9 cellular contexts compared by ENCODE assay signal in the genomic region with DNA sequence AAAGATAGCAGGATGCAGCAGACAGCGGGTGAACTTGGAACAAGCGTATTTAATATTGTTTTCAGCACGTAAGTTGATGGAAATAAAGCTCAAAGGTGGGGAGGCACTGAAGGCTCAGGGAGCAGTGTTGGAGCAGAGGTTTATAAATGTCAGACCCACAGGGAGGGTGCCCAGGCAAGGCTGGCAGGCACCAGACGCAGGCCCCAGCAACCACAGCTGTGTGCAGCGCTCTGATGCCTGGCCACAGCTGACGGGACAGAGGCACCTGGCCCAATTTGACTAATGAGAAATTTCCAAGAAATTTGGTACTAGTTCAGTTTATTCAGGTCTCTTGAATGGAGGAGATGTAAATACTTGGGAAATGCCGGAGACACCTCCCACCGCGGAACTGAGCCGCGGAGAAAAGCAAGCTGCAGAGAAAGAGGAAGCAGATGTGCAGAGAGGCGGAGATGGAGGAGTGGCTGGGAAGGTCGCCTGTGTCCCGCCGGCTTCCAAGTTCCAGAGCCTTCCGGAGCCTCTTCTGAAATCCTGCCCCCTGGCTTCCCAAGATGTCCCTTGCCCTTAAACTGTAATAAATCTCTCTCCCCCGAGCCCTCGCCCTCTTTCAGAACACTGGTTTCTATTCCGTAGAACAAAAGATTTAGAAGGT. TPM values are rescaled to one million over a fixed set of nuclear protein-coding genes. Genes with fewer than 3 reads are reported as not detected.
A peak's percentile ranks its signal among the peaks of the same experiment; 100 is the strongest.
DNase-seq lines count a peak whose midpoint lies in the region; ATAC-seq lines count a peak whose summit lies in the region.
"Had no signal": no experiment of that assay in that cellular context is flagged by ENCODE, and none has a peak within 500 bp of the region (broad histone marks: within the 10 kb centered on the region; RNA-seq: fewer than 3 reads in every experiment).

No MANE protein-coding gene starts in this region.

- no peak overlapping the region for H3K18ac ChIP-seq in trophoblast cell (ENCODE audit: low read length)

- H2BK5ac ChIP-seq in trophoblast cell (ENCODE audit: low read depth, low read length, poor library complexity), result no peak overlapping the region

- H3K27me3 ChIP-seq in trophoblast cell (ENCODE audit: insufficient read depth, low read length), result no peaks in the 10 kb centered on the region

- H3K79me1 ChIP-seq in trophoblast cell (ENCODE audit: low read length), result no peaks in the 10 kb centered on the region

- H3K14ac ChIP-seq in trophoblast cell (ENCODE audit: low read length), result no peak overlapping the region

- no peak for ATAC-seq in HG03342 (IDR thresholded peaks at IDR 0.05; ENCODE audit: unreplicated experiment)
- ATAC-seq in HG03571 (IDR thresholded peaks at IDR 0.05; ENCODE audit: unreplicated experiment), result no peak
- ATAC-seq: left colon had no signal

- H3K23ac ChIP-seq in trophoblast cell (ENCODE audit: low read length), result no peak overlapping the region

- H2AFZ ChIP-seq in trophoblast cell (ENCODE audit: insufficient read depth, low read length, poor library complexity), result no peak overlapping the region

- no peak overlapping the region for H3K9ac ChIP-seq in trophoblast cell (ENCODE audit: low read length)

- H2BK12ac ChIP-seq in trophoblast cell (ENCODE audit: low read length), result no peak overlapping the region

- peaks cover 0 to 4% of the 10 kb centered on the region in 2 experiments for H3K4me1 ChIP-seq in trophoblast cell (ENCODE audit: control insufficient read depth in 1 of 2, insufficient read depth in 2 of 2, low read length in 2 of 2)

- H3K79me2 ChIP-seq in trophoblast cell (ENCODE audit: control insufficient read depth, insufficient read depth, low read length, poor library complexity), result no peaks in the 10 kb centered on the region

- peaks cover 1% of the 10 kb centered on the region for H3K9me3 ChIP-seq in trophoblast cell (ENCODE audit: insufficient read depth, low read depth, low read length)

- no peak overlapping the region for H3K4ac ChIP-seq in trophoblast cell (ENCODE audit: low read depth, low read length)

- intact Hi-C loops in head of caudate nucleus (cut with DNase I), result no loop called here

- no peaks in the 10 kb centered on the region for H3K36me3 ChIP-seq in trophoblast cell (ENCODE audit: control insufficient read depth in 1 of 2, insufficient read depth in 2 of 2, low read length in 2 of 2)

- H3K4me2 ChIP-seq in trophoblast cell (ENCODE audit: low read length), result peak overlapping the region; percentile 60

- peak; percentile 2 for DNase-seq in ELR (ENCODE audit: low read depth)
- peak; percentile 9 for DNase-seq in NOMO-1 treated with dmso at 0.1 percent for 144 hours (lab: John Stamatoyannopoulos, UW; ENCODE audit: unreplicated experiment)
- peak; percentile 11 to 71 (median 39) for DNase-seq in head of caudate nucleus
- no peak for DNase-seq in trophoblast cell
- DNase-seq in stimulated activated CD4-positive, alpha-beta T cell treated with anti-CD3 and anti-CD28 coated beads, Interleukin-15, amount 100 ng/mL, for 24 hours, result no peak
- DNase-seq in COLO829 (ENCODE audit: low spot score), result no peak

- no peak overlapping the region for H3K27ac ChIP-seq in trophoblast cell (ENCODE audit: low read depth, low read length)

- peak overlapping the region; percentile 31 for H3K4me3 ChIP-seq in trophoblast cell (ENCODE audit: low read depth, low read length)

- no peak overlapping the region for H2BK120ac ChIP-seq in trophoblast cell (ENCODE audit: insufficient read depth, low read length, poor library complexity)

- H2AK5ac ChIP-seq in trophoblast cell (ENCODE audit: low read length), result no peak overlapping the region

- H4K91ac ChIP-seq in trophoblast cell (ENCODE audit: low read depth, low read length), result no peak overlapping the region

- H4K8ac ChIP-seq in trophoblast cell (ENCODE audit: low read depth, low read length), result no peak overlapping the region

- H4K12ac ChIP-seq in trophoblast cell (ENCODE audit: low read depth, low read length), result no peak overlapping the region

- no CpG with 5 or more reads among the region's 19 CpGs for WGBS in trophoblast cell (ENCODE audit: extremely low coverage, insufficient coverage, insufficient read length)

RNA-seq across cellular contexts. Expression of a gene that starts 38.3 kb away (rescaled TPM):
- polyA plus RNA-seq in trophoblast cell (2013), result 0.05 and 0.07 TPM in 2 replicates

Comparison
In these comparisons a context has a peak if more than half of its experiments do, and no peak if none do; other contexts are left out.
1. DNase-seq: peak in ELR (single experiment), NOMO-1 treated with dmso at 0.1 percent for 144 hours (single experiment) and head of caudate nucleus (42 of 42); none in trophoblast cell (0 of 2), stimulated activated CD4-positive, alpha-beta T cell treated with anti-CD3 and anti-CD28 coated beads, Interleukin-15, amount 100 ng/mL, for 24 hours (single experiment) and COLO829 (single experiment).